ENCODE assay signal across 13 cellular contexts in the genomic region with DNA sequence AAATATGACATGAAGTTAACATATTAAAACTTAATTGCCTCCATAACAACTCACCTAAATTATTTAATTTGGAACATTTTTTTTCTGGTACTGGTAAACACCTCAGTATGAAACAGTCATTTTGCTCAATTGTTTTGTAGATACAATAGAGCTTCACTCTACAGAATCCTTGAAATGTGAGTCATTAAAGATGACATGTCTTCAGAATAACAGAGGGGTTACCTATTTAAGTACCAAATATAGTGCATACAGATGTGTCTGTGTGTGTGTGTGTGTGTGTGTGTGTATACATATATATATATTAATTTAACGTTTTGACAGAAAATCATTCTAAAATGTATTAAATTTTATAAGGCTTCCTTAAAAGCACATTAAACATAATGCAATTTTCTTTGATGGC.
"Had no signal": no experiment of that assay in that cellular context is flagged by ENCODE, and none has a peak within 500 bp of the region (broad histone marks: within the 10 kb centered on the region; RNA-seq: fewer than 3 reads in every experiment).

No MANE protein-coding gene starts in this region.

- H3K27ac ChIP-seq: ascending aorta, gastrocnemius medialis, heart left ventricle, left lung, neural progenitor cell, psoas muscle, right lobe of liver had no signal

- H3K4me2 ChIP-seq: neural progenitor cell had no signal

- H3K9me3 ChIP-seq: ascending aorta, gastrocnemius medialis, heart left ventricle, left lung, psoas muscle, right lobe of liver had no signal

- H2AFZ ChIP-seq: neural progenitor cell had no signal

- DNase-seq: activated CD4-positive, alpha-beta T cell treated with anti-CD3 and anti-CD28 coated beads, Interleukin-2, amount 50 U/mL, for 48 hours; activated naive CD4-positive, alpha-beta T cell treated with Interleukin-2 at 50 U/mL for 16 hours; dermis blood vessel endothelial cell; effector memory CD8-positive, alpha-beta T cell; gastrocnemius medialis; heart left ventricle; left lung; naive B cell; psoas muscle; right lobe of liver; stimulated activated naive CD8-positive, alpha-beta T cell treated with anti-CD3 and anti-CD28 coated beads, Interleukin-15, amount 100 ng/mL, for 72 hours had no signal

- H3K4me3 ChIP-seq: ascending aorta, gastrocnemius medialis, heart left ventricle, left lung, neural progenitor cell, psoas muscle, right lobe of liver had no signal

- H3K27me3 ChIP-seq: ascending aorta, gastrocnemius medialis, heart left ventricle, left lung, neural progenitor cell, right lobe of liver had no signal

- H3K36me3 ChIP-seq: ascending aorta, gastrocnemius medialis, heart left ventricle, left lung, neural progenitor cell, right lobe of liver had no signal

- ATAC-seq: effector memory CD8-positive, alpha-beta T cell; gastrocnemius medialis; left lung; psoas muscle; right lobe of liver; stimulated activated naive CD8-positive, alpha-beta T cell treated with anti-CD3 and anti-CD28 coated beads, Interleukin-15, amount 100 ng/mL, for 72 hours had no signal

- H3K4me1 ChIP-seq: ascending aorta, gastrocnemius medialis, left lung, psoas muscle, right lobe of liver had no signal
